16 cellular contexts compared by ENCODE assay signal in genomic region chr2:10238396-10238795, GRCh38.
"Had no signal": no experiment of that assay in that cellular context is flagged by ENCODE, and none has a peak within 500 bp of the region (broad histone marks: within the 10 kb centered on the region; RNA-seq: fewer than 3 reads in every experiment).

No MANE protein-coding gene starts in this region.

- H3K36me3 Mint-ChIP-seq: naive thymus-derived CD8-positive, alpha-beta T cell; type B pancreatic cell had no signal

- DNase-seq: effector memory CD4-positive, alpha-beta T cell; kidney; nucleus accumbens; retina; stimulated activated CD4-positive, alpha-beta T cell treated with anti-CD3 and anti-CD28 coated beads, Interleukin-12 subunit alpha, Interleukin-12 subunit beta, amount 100 ng/mL, for 4 hours; stimulated activated naive CD4-positive, alpha-beta T cell; thyroid gland had no signal

- H3K27ac Mint-ChIP-seq: type B pancreatic cell had no signal

- H3K9me3 Mint-ChIP-seq: central memory CD8-positive, alpha-beta T cell; naive thymus-derived CD8-positive, alpha-beta T cell; neural crest cell; type B pancreatic cell had no signal

- ATAC-seq: gastrocnemius medialis; left colon; mucosa of descending colon; naive thymus-derived CD8-positive, alpha-beta T cell; pancreas; sciatic nerve had no signal

- H3K4me3 Mint-ChIP-seq: central memory CD8-positive, alpha-beta T cell; naive thymus-derived CD8-positive, alpha-beta T cell; neural crest cell; type B pancreatic cell had no signal

- H3K4me1 Mint-ChIP-seq: central memory CD8-positive, alpha-beta T cell had no signal
